Comparison of ENCODE assay signal across 23 cellular contexts in genomic region chr14:54387328-54387727, GRCh38. TPM values are rescaled to one million over a fixed set of nuclear protein-coding genes. Genes with fewer than 3 reads are reported as not detected.
DNase-seq lines count a peak whose midpoint lies in the region; TF ChIP-seq lines count a peak whose summit lies in the region.
"Had no signal": no experiment of that assay in that cellular context is flagged by ENCODE, and none has a peak within 500 bp of the region (broad histone marks: within the 10 kb centered on the region; RNA-seq: fewer than 3 reads in every experiment).

No MANE protein-coding gene starts in this region.

- no peaks in the 10 kb centered on the region for H3K4me1 ChIP-seq in liver (ENCODE audit: control insufficient read depth in 4 of 4, insufficient read depth in 4 of 4, low read length in 3 of 4)
- H3K4me1 ChIP-seq in A673 (ENCODE audit: insufficient read depth, low read length, poor library complexity, severe bottlenecking) = no peaks in the 10 kb centered on the region
- no peaks in the 10 kb centered on the region for H3K4me1 ChIP-seq in CD8-positive, alpha-beta memory T cell (ENCODE audit: insufficient read depth, low read length)
- H3K4me1 ChIP-seq: BLaER1 had no signal

- no peaks in the 10 kb centered on the region for H3K9me3 ChIP-seq in liver (ENCODE audit: control insufficient read depth in 4 of 4, low read length in 3 of 4)
- no peaks in the 10 kb centered on the region for H3K9me3 ChIP-seq in A673 (ENCODE audit: low read depth, low read length, poor library complexity, severe bottlenecking)
- H3K9me3 ChIP-seq in CD8-positive, alpha-beta memory T cell (ENCODE audit: low read length) = no peaks in the 10 kb centered on the region

- H3K27me3 ChIP-seq in liver (ENCODE audit: control insufficient read depth in 4 of 4, insufficient read depth in 4 of 4, low read length in 3 of 4) (no peaks in the 10 kb centered on the region), A673 (replicated peaks; ENCODE audit: insufficient read depth, low read depth, low read length, poor library complexity) (peaks cover 21% of the 10 kb centered on the region)
- peaks cover 10% of the 10 kb centered on the region for H3K27me3 ChIP-seq in CD8-positive, alpha-beta memory T cell (ENCODE audit: insufficient read depth, low read length, poor library complexity, severe bottlenecking)
- H3K27me3 ChIP-seq: BLaER1 had no signal

- 53% methylated on average over 5 of the region's 5 CpGs for WGBS in liver

- TF ChIP-seq RAD21 in liver (IDR thresholded peaks at IDR 0.05) = no peak

- intact Hi-C loops in A673 (cut with micrococcal nuclease; ENCODE audit: unreplicated experiment) = no loop called here

- CTCF ChIA-PET in A673 (lab: Charles Lee) = no interaction called here
- CTCF ChIA-PET in CD8-positive, alpha-beta memory T cell (lab: Charles Lee) = interaction anchor here (0.6 kb wide), 1 partner anchor 9 kb away, joined by 3 read pairs; no protein-coding TSS in a partner anchor

- in situ Hi-C loops in KBM-7 (cut with MboI; ENCODE audit: low pct_unique_long_range_greater_than_20kb, low sequenced_read_pairs) = no loop called here

- H3K27ac ChIP-seq in liver (ENCODE audit: low read depth in 1 of 2, low read length in 2 of 2) (no peak overlapping the region), A673 (ENCODE audit: low read depth, low read length, poor library complexity, severe bottlenecking) (no peak overlapping the region)
- no peak overlapping the region for H3K27ac ChIP-seq in CD8-positive, alpha-beta memory T cell (ENCODE audit: low read depth, low read length)
- H3K27ac ChIP-seq: BLaER1, GM23248 had no signal

- POLR2A ChIA-PET in A673 (lab: Charles Lee; ENCODE audit: low non-redundant PET) = no interaction called here
- POLR2A ChIA-PET in CD8-positive, alpha-beta memory T cell (lab: Charles Lee) = interaction anchor here (1.1 kb wide), 1 partner anchor 10 kb away, joined by 3 read pairs; the partner anchor contains the start of gene CDKN3

- no peaks in the 10 kb centered on the region for H3K36me3 Mint-ChIP-seq in CD8-positive, alpha-beta memory T cell
- H3K36me3 Mint-ChIP-seq in activated T-cell treated with anti-CD3 and anti-CD28 coated beads, Interleukin-2, amount 50 U/mL, for 24 hours (ENCODE audit: low read depth) = no peaks in the 10 kb centered on the region

- H3K4me3 ChIP-seq in epithelial cell of proximal tubule (ENCODE audit: low read depth, low read length) (no peak overlapping the region), liver (ENCODE audit: low read depth in 1 of 3, low read length in 3 of 3) (no peak overlapping the region), A673 (ENCODE audit: low read depth, low read length, poor library complexity, severe bottlenecking) (no peak overlapping the region)
- H3K4me3 ChIP-seq in CD8-positive, alpha-beta memory T cell (ENCODE audit: low read length) = no peak overlapping the region
- H3K4me3 ChIP-seq: BLaER1, GM23248 had no signal

- H3K27ac Mint-ChIP-seq in CD8-positive, alpha-beta memory T cell = no peak overlapping the region
- no peak overlapping the region for H3K27ac Mint-ChIP-seq in activated T-cell treated with anti-CD3 and anti-CD28 coated beads, Interleukin-2, amount 50 U/mL, for 24 hours
- H3K27ac Mint-ChIP-seq: CD4-positive, alpha-beta T cell; H9 had no signal

- no peak overlapping the region for H3K4me3 Mint-ChIP-seq in CD8-positive, alpha-beta memory T cell
- no peak overlapping the region for H3K4me3 Mint-ChIP-seq in activated T-cell treated with anti-CD3 and anti-CD28 coated beads, Interleukin-2, amount 50 U/mL, for 24 hours
- H3K4me3 Mint-ChIP-seq: CD4-positive, alpha-beta T cell; H9 had no signal

- no TSS peak for BruUV-seq in A673 (replicated peaks; lab: Mats Ljungman, UMichigan)

- H3K9me3 Mint-ChIP-seq in CD8-positive, alpha-beta memory T cell = no peaks in the 10 kb centered on the region
- H3K9me3 Mint-ChIP-seq in activated T-cell treated with anti-CD3 and anti-CD28 coated beads, Interleukin-2, amount 50 U/mL, for 24 hours = no peaks in the 10 kb centered on the region
- H3K9me3 Mint-ChIP-seq: CD4-positive, alpha-beta T cell; H9 had no signal

- H3K36me3 ChIP-seq in liver (ENCODE audit: control insufficient read depth in 4 of 4, insufficient read depth in 3 of 4, low read depth in 1 of 4, low read length in 3 of 4) (no peaks in the 10 kb centered on the region), A673 (ENCODE audit: insufficient read depth, low read length, poor library complexity, severe bottlenecking) (no peaks in the 10 kb centered on the region)
- no peaks in the 10 kb centered on the region for H3K36me3 ChIP-seq in CD8-positive, alpha-beta memory T cell (ENCODE audit: insufficient read depth, low read length)
- H3K36me3 ChIP-seq: BLaER1 had no signal

- H3K27me3 Mint-ChIP-seq in CD8-positive, alpha-beta memory T cell = peaks cover 12 to 54% of the 10 kb centered on the region in 2 donors
- H3K27me3 Mint-ChIP-seq in activated T-cell treated with anti-CD3 and anti-CD28 coated beads, Interleukin-2, amount 50 U/mL, for 24 hours = peaks cover 20% of the 10 kb centered on the region

- H3K9ac ChIP-seq in liver (ENCODE audit: low read depth in 1 of 2, low read length in 2 of 2) = no peak overlapping the region
- H3K9ac ChIP-seq: BLaER1, GM23248 had no signal

- no peaks in the 10 kb centered on the region for H3K4me1 Mint-ChIP-seq in CD8-positive, alpha-beta memory T cell
- H3K4me1 Mint-ChIP-seq in activated T-cell treated with anti-CD3 and anti-CD28 coated beads, Interleukin-2, amount 50 U/mL, for 24 hours (ENCODE audit: low read depth) = no peaks in the 10 kb centered on the region

- TF ChIP-seq CTCF in epithelial cell of proximal tubule (conservative IDR thresholded peaks at IDR 0.05; ENCODE audit: low read depth, low read length) (no peak), liver (IDR thresholded peaks at IDR 0.05; ENCODE audit: low read depth, low read length, missing input control) (no peak), A673 (conservative IDR thresholded peaks at IDR 0.05; ENCODE audit: low read depth, low read length) (no peak)

- DNase-seq in HuH-7 (ENCODE audit: low spot score) = peak; percentile 29
- DNase-seq in epithelial cell of proximal tubule (ENCODE audit: low read depth) = peak; percentile 56
- no peak for DNase-seq in A673 (ENCODE audit: low spot score)
- no peak for DNase-seq in CD8-positive, alpha-beta memory T cell
- DNase-seq in activated T-cell treated with anti-CD3 and anti-CD28 coated beads, Interleukin-2, amount 50 U/mL, for 24 hours = no peak
- no peak for DNase-seq in KBM-7
- DNase-seq: ACHN; CD4-positive, alpha-beta T cell; DND-41; GM23248; H9; IMR-90; MV-4-11; NCI-H1105 treated with DMSO at 0.1 percent for 48 hours; NCI-H1694 treated with DMSO at 0.1 percent for 48 hours; NCI-H2107; NCI-H446 treated with DMSO at 0.1 percent for 48 hours; NCI-H526 treated with DMSO at 0.1 percent for 48 hours; OCI-M1; RPMI8226; SHP77 had no signal

TF ChIP-seq in liver, 16 proteins besides CTCF, POLR2A, EP300 and RAD21:
- TF ChIP-seq HNF4A (conservative IDR thresholded peaks at IDR 0.05) = peak; percentile 22 to 64
- TF ChIP-seq, protein P1, sequence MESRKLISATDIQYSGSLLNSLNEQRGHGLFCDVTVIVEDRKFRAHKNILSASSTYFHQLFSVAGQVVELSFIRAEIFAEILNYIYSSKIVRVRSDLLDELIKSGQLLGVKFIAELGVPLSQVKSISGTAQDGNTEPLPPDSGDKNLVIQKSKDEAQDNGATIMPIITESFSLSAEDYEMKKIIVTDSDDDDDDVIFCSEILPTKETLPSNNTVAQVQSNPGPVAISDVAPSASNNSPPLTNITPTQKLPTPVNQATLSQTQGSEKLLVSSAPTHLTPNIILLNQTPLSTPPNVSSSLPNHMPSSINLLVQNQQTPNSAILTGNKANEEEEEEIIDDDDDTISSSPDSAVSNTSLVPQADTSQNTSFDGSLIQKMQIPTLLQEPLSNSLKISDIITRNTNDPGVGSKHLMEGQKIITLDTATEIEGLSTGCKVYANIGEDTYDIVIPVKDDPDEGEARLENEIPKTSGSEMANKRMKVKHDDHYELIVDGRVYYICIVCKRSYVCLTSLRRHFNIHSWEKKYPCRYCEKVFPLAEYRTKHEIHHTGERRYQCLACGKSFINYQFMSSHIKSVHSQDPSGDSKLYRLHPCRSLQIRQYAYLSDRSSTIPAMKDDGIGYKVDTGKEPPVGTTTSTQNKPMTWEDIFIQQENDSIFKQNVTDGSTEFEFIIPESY (IDR thresholded peaks at IDR 0.05) = no peak

RNA-seq across cellular contexts. Expression of gene CDKN3, which starts 9.5 kb away (rescaled TPM):
- total RNA-seq in epithelial cell of proximal tubule (64.5 and 81.4 TPM in 2 replicates), liver (10 to 100 TPM in 1 of 2 donors, under 1 TPM in 1; 0.50 to 33.9 TPM), A673 (2021) (108 and 112 TPM in 2 replicates)
- polyA plus RNA-seq in liver = 1 to 10 TPM; 1.5 to 4.1 TPM
- total RNA-seq in CD8-positive, alpha-beta memory T cell = 10 to 100 TPM; 33.8 to 46.8 TPM
- polyA plus RNA-seq in CD8-positive, alpha-beta memory T cell = 6.7 TPM

RNA-seq across cellular contexts. Expression of gene CNIH1, which starts 53.8 kb away (rescaled TPM):
- total RNA-seq in epithelial cell of proximal tubule (131 and 241 TPM in 2 replicates), liver (100 to 1,000 TPM in 1 of 2 donors, 10 to 100 TPM in 1; 33.9 to 102 TPM), A673 (2021) (151 and 170 TPM in 2 replicates)
- 100 to 1,000 TPM; 129 to 193 TPM for polyA plus RNA-seq in liver
- 100 to 1,000 TPM in 1 of 2 experiments, 10 to 100 TPM in 1; 87.1 to 104 TPM for total RNA-seq in CD8-positive, alpha-beta memory T cell
- polyA plus RNA-seq in CD8-positive, alpha-beta memory T cell = 84.9 TPM

Comparison
In these comparisons a context has a peak if more than half of its experiments do, and no peak if none do; other contexts are left out.
1. DNase-seq: peak in HuH-7 (single experiment) and epithelial cell of proximal tubule (single experiment); none in A673 (single experiment), CD8-positive, alpha-beta memory T cell (0 of 5), activated T-cell treated with anti-CD3 and anti-CD28 coated beads, Interleukin-2, amount 50 U/mL, for 24 hours (single experiment) and KBM-7 (single experiment).